8 cellular contexts compared by ENCODE assay signal in the genomic region with DNA sequence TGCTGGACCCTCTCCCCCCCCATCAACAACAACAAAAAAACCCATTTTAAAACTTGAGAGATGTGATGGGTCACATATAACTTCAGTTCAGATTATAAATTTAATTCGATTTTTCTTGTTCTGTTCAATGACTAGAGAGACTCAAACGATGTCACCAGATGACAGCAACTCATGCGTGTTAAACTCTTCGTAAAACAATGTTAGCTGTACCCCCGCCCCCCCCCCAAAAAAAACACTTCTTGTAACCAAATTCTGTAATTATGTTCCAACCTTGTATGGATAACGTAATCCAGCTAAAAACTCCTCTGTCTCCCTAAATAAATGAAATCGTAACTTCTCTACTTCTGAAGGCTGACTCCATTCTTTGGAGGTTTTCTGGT. TPM values are rescaled to one million over a fixed set of nuclear protein-coding genes. Genes with fewer than 3 reads are reported as not detected.
DNase-seq lines count a peak whose midpoint lies in the region; ATAC-seq and TF ChIP-seq lines count a peak whose summit lies in the region.

No MANE protein-coding gene starts in this region.

- H3K9ac ChIP-seq in smooth muscle cell (ENCODE audit: low read depth): peak overlapping the region; percentile 83

- peaks cover 40% of the 10 kb centered on the region for H4K20me1 ChIP-seq in smooth muscle cell (ENCODE audit: low read depth)

- H3K4me2 ChIP-seq in smooth muscle cell: peak overlapping the region; percentile 86

- POLR2A ChIA-PET in HEK293 (lab: Yijun Ruan, JAX): interaction anchor here (0.5 to 5.1 kb wide), 25 partner anchors 9 to 752 kb away, joined by 3 to 63 read pairs (median 5); a partner anchor contains a TSS
- POLR2A ChIA-PET in activated B cell treated with CpG ODN at 0.5 μM for 24 hours (lab: Charles Lee): interaction anchor here (0.5 to 3.5 kb wide), 43 partner anchors 9 to 1019 kb away, joined by 3 to 159 read pairs (median 4); a partner anchor contains a TSS

- H3K36me3 ChIP-seq in HEK293 (ENCODE audit: control insufficient read depth in 2 of 2, insufficient read depth in 1 of 2, low read length in 2 of 2) (peaks cover 23 to 67% of the 10 kb centered on the region in 2 experiments), smooth muscle cell (ENCODE audit: low read depth) (no peaks in the 10 kb centered on the region)

- WGBS in right cardiac atrium: 31% methylated on average over 7 of the region's 7 CpGs
- 41% methylated on average over 7 of the region's 7 CpGs for WGBS in smooth muscle cell (ENCODE audit: low lambda C conversion rate)

- ATAC-seq in activated B cell treated with CpG ODN at 0.5 μM for 24 hours (ENCODE audit: low read depth): no peak
- no peak for ATAC-seq in right cardiac atrium
- ATAC-seq in GM19328 (IDR thresholded peaks at IDR 0.05; ENCODE audit: unreplicated experiment): no peak
- ATAC-seq in GM18517 (IDR thresholded peaks at IDR 0.05; ENCODE audit: unreplicated experiment): no peak

- H3K4me3 ChIP-seq in HEK293 (ENCODE audit: low read depth, low read length): peak overlapping the region; percentile 73
- peak overlapping the region; percentile 26 for H3K4me3 ChIP-seq in right cardiac atrium (ENCODE audit: low read length)
- peak overlapping the region; percentile 83 for H3K4me3 ChIP-seq in smooth muscle cell

- H3K4me3 Mint-ChIP-seq in activated B cell treated with CpG ODN at 0.5 μM for 24 hours: peak overlapping the region; percentile 99

- peaks cover 44% of the 10 kb centered on the region for H3K79me2 ChIP-seq in smooth muscle cell (ENCODE audit: low read depth)

- H3K27ac ChIP-seq in HEK293 (ENCODE audit: extremely low read depth, low read depth, low read length) (peak overlapping the region; percentile 99), right cardiac atrium (ENCODE audit: low read length) (peak overlapping the region; percentile 92), smooth muscle cell (ENCODE audit: low read depth) (peak overlapping the region; percentile 89)

- no peaks in the 10 kb centered on the region for H3K27me3 ChIP-seq in right cardiac atrium (ENCODE audit: control insufficient read depth, insufficient read depth)
- H3K27me3 ChIP-seq in smooth muscle cell (ENCODE audit: low read depth): no peaks in the 10 kb centered on the region

- H3K27me3 Mint-ChIP-seq in activated B cell treated with CpG ODN at 0.5 μM for 24 hours: no peaks in the 10 kb centered on the region

- H3F3A ChIP-seq in smooth muscle cell (ENCODE audit: low read depth): peaks cover 16% of the 10 kb centered on the region

- H3K9me3 ChIP-seq in HEK293 (ENCODE audit: control insufficient read depth, insufficient read depth, low read depth, low read length) (no peaks in the 10 kb centered on the region), right cardiac atrium (ENCODE audit: control insufficient read depth, low read length) (no peaks in the 10 kb centered on the region), smooth muscle cell (replicated peaks; ENCODE audit: low read depth) (no peaks in the 10 kb centered on the region)

- H3K4me1 ChIP-seq in HEK293 (ENCODE audit: control insufficient read depth, insufficient read depth, low read length) (peaks cover 6% of the 10 kb centered on the region; the same call in 1 of the 2 replicates), right cardiac atrium (ENCODE audit: control insufficient read depth, insufficient read depth, low read length) (peaks cover 13% of the 10 kb centered on the region), smooth muscle cell (ENCODE audit: low read depth) (peaks cover 35% of the 10 kb centered on the region)

- H3K27ac Mint-ChIP-seq in activated B cell treated with CpG ODN at 0.5 μM for 24 hours: peak overlapping the region; percentile 98

- TF ChIP-seq CTCF in HEK293 (tag by site-specific recombination; IDR thresholded peaks at IDR 0.05) (no peak), activated B cell treated with CpG ODN at 0.5 μM for 24 hours (IDR thresholded peaks at IDR 0.05) (no peak), smooth muscle cell (IDR thresholded peaks at IDR 0.05; ENCODE audit: borderline replicate concordance, insufficient read depth, poor library complexity, severe bottlenecking) (no peak)

- intact Hi-C loops in activated B cell treated with CpG ODN at 0.5 μM for 24 hours (cut with micrococcal nuclease): loop anchor here (1.0 to 5.0 kb wide), 8 partner anchors 27 to 608 kb away; a partner anchor contains a TSS
- intact Hi-C loops in right cardiac atrium (cut with DNase I): loop anchor here in 1 of 4 donors (2.0 kb wide), 1 partner anchor 37 kb away; a partner anchor contains a TSS

- no peak for DNase-seq in activated B cell treated with CpG ODN at 0.5 μM for 24 hours
- no peak for DNase-seq in right cardiac atrium
- DNase-seq in smooth muscle cell (lab: John Stamatoyannopoulos, UW; ENCODE audit: unreplicated experiment): no peak
- no peak for DNase-seq in GDM1 (lab: John Stamatoyannopoulos, UW)
- DNase-seq in NCI-H128 (lab: John Stamatoyannopoulos, UW; ENCODE audit: unreplicated experiment): no peak

- H3K4me1 Mint-ChIP-seq in activated B cell treated with CpG ODN at 0.5 μM for 24 hours: peaks cover 46% of the 10 kb centered on the region

- peaks cover 50% of the 10 kb centered on the region for H3K36me3 Mint-ChIP-seq in activated B cell treated with CpG ODN at 0.5 μM for 24 hours (ENCODE audit: low read depth)

- CTCF ChIA-PET in HEK293 (lab: Yijun Ruan, JAX): interaction anchor here (0.6 to 1.7 kb wide), 6 partner anchors 44 to 386 kb away, joined by 3 to 9 read pairs (median 4); a partner anchor contains a TSS
- CTCF ChIA-PET in activated B cell treated with CpG ODN at 0.5 μM for 24 hours (lab: Charles Lee): interaction anchor here (0.9 to 1.4 kb wide), 5 partner anchors 9 to 386 kb away, joined by 3 to 5 read pairs (median 4); no protein-coding TSS in a partner anchor

- peak overlapping the region; percentile 96 for H2AFZ ChIP-seq in smooth muscle cell (ENCODE audit: low read depth)

- H3K9me3 Mint-ChIP-seq in activated B cell treated with CpG ODN at 0.5 μM for 24 hours: no peaks in the 10 kb centered on the region

TF ChIP-seq in HEK293, 187 proteins besides CTCF, POLR2A, EP300 and RAD21 (continues in another document):
- peak; percentile 13; the same call in 1 of the 2 replicates for TF ChIP-seq ZNF324 (tag by site-specific recombination; IDR thresholded peaks at IDR 0.05)
- no peak for TF ChIP-seq ZBTB1 (tag by site-specific recombination; IDR thresholded peaks at IDR 0.05)
- TF ChIP-seq, protein P1, sequence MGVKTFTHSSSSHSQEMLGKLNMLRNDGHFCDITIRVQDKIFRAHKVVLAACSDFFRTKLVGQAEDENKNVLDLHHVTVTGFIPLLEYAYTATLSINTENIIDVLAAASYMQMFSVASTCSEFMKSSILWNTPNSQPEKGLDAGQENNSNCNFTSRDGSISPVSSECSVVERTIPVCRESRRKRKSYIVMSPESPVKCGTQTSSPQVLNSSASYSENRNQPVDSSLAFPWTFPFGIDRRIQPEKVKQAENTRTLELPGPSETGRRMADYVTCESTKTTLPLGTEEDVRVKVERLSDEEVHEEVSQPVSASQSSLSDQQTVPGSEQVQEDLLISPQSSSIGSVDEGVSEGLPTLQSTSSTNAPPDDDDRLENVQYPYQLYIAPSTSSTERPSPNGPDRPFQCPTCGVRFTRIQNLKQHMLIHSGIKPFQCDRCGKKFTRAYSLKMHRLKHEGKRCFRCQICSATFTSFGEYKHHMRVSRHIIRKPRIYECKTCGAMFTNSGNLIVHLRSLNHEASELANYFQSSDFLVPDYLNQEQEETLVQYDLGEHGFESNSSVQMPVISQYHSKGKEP (tag by site-specific recombination; IDR thresholded peaks at IDR 0.05): peak; percentile 70
- peak; percentile 6; the same call in 1 of the 2 replicates for TF ChIP-seq ZNF654 (tag by site-specific recombination; IDR thresholded peaks at IDR 0.05; ENCODE audit: low read depth)
- TF ChIP-seq, protein P2, sequence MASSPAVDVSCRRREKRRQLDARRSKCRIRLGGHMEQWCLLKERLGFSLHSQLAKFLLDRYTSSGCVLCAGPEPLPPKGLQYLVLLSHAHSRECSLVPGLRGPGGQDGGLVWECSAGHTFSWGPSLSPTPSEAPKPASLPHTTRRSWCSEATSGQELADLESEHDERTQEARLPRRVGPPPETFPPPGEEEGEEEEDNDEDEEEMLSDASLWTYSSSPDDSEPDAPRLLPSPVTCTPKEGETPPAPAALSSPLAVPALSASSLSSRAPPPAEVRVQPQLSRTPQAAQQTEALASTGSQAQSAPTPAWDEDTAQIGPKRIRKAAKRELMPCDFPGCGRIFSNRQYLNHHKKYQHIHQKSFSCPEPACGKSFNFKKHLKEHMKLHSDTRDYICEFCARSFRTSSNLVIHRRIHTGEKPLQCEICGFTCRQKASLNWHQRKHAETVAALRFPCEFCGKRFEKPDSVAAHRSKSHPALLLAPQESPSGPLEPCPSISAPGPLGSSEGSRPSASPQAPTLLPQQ (tag by site-specific recombination; IDR thresholded peaks at IDR 0.05): peak; percentile 11; the same call in 1 of the 2 replicates
- 0 out of 2 replicates have a peak, but pooled peaks have one; percentile 7 for TF ChIP-seq ZNF335 (tag by site-specific recombination; conservative IDR thresholded peaks at IDR 0.05)
- no peak for TF ChIP-seq SP3 (tag by site-specific recombination; IDR thresholded peaks at IDR 0.05)

RNA-seq across cellular contexts. Expression of a gene that starts 0.6 kb away (rescaled TPM):
- 1,104 and 1,342 TPM in 2 replicates for total RNA-seq in activated B cell treated with CpG ODN at 0.5 μM for 24 hours
- 100 to 1,000 TPM; 541 to 618 (median 568) TPM for total RNA-seq in right cardiac atrium
- polyA plus RNA-seq in right cardiac atrium: 852 TPM
- 906 and 1,062 TPM in 2 replicates for total RNA-seq in smooth muscle cell
- 625 and 713 TPM in 2 replicates for polyA plus RNA-seq in smooth muscle cell

RNA-seq across cellular contexts. Expression of a gene that starts 26.4 kb away (rescaled TPM):
- total RNA-seq in activated B cell treated with CpG ODN at 0.5 μM for 24 hours (15.1 and 16.8 TPM in 2 replicates), right cardiac atrium (1 to 10 TPM; 3.1 to 5.1 (median 4.4) TPM), smooth muscle cell (12.7 and 16.9 TPM in 2 replicates)
- polyA plus RNA-seq in right cardiac atrium (2.9 TPM), smooth muscle cell (3.6 and 7.0 TPM in 2 replicates)

RNA-seq across cellular contexts. Expression of a gene that starts 37.4 kb away (rescaled TPM):
- total RNA-seq in activated B cell treated with CpG ODN at 0.5 μM for 24 hours (0.29 and 0.46 TPM in 2 replicates), right cardiac atrium (under 1 TPM in 2 of 4 donors, not detected in 2; 0.49 to 0.64 TPM), smooth muscle cell (8.9 and 14.8 TPM in 2 replicates)
- polyA plus RNA-seq in right cardiac atrium (0.50 TPM), smooth muscle cell (12.9 and 14.1 TPM in 2 replicates)

RNA-seq across cellular contexts. Expression of a gene that starts 37.6 kb away (rescaled TPM):
- total RNA-seq in activated B cell treated with CpG ODN at 0.5 μM for 24 hours (183 and 185 TPM in 2 replicates), right cardiac atrium (100 to 1,000 TPM; 127 to 176 (median 150) TPM), smooth muscle cell (128 TPM in 2 replicates)
- polyA plus RNA-seq in right cardiac atrium (116 TPM), smooth muscle cell (160 and 165 TPM in 2 replicates)

Comparison
In these comparisons a context has a peak if more than half of its experiments do, and no peak if none do; other contexts are left out.
1. H3K4me3 ChIP-seq: peak in every context shown above with its lines; median percentile 83 in smooth muscle cell; 73 in HEK293; 26 in right cardiac atrium.